Comparison of ENCODE assay signal across 23 cellular contexts in genomic region chr21:19541612-19542011, GRCh38.
DNase-seq lines count a peak whose midpoint lies in the region; ATAC-seq, FAIRE-seq and TF ChIP-seq lines count a peak whose summit lies in the region.
"Had no signal": no experiment of that assay in that cellular context is flagged by ENCODE, and none has a peak within 500 bp of the region (broad histone marks: within the 10 kb centered on the region; RNA-seq: fewer than 3 reads in every experiment).

No MANE protein-coding gene starts in this region.

- no peak for TF ChIP-seq POLR2A in HepG2 (IDR thresholded peaks at IDR 0.05; ENCODE audit: insufficient read depth in 1 of 2, low read depth in 2 of 2, low read length in 2 of 2)
- TF ChIP-seq POLR2A in right lobe of liver (IDR thresholded peaks at IDR 0.05), result no peak
- TF ChIP-seq POLR2A in transverse colon (IDR thresholded peaks at IDR 0.05), result no peak

- no peak for TF ChIP-seq EP300 in HepG2 (IDR thresholded peaks at IDR 0.05; ENCODE audit: low read depth in 2 of 2, low read length in 2 of 2)
- no peak for TF ChIP-seq EP300 in HepG2 (CRISPR knock-in tag; IDR thresholded peaks at IDR 0.05; ENCODE audit: borderline replicate concordance)
- TF ChIP-seq EP300 in transverse colon (IDR thresholded peaks at IDR 0.05; ENCODE audit: low read depth), result no peak

- H3K27ac ChIP-seq in HepG2 (ENCODE audit: extremely low read length, insufficient read depth, low read length) (no peak overlapping the region), right lobe of liver (no peak overlapping the region), hepatocyte (no peak overlapping the region), transverse colon (no peak overlapping the region), psoas muscle (no peak overlapping the region)
- H3K27ac ChIP-seq: A549, GM23248, HL-60, PC-9, RWPE1 had no signal

- no peaks in the 10 kb centered on the region for H3K36me3 ChIP-seq in HepG2 (replicated peaks in 1 of 2; ENCODE audit: control insufficient read depth in 1 of 2, insufficient read depth in 2 of 2, low read length in 2 of 2)
- no peaks in the 10 kb centered on the region for H3K36me3 ChIP-seq in right lobe of liver
- no peaks in the 10 kb centered on the region for H3K36me3 ChIP-seq in hepatocyte (replicated peaks; ENCODE audit: insufficient read depth, low read depth)
- H3K36me3 ChIP-seq in transverse colon, result no peaks in the 10 kb centered on the region
- no peaks in the 10 kb centered on the region for H3K36me3 ChIP-seq in psoas muscle (ENCODE audit: insufficient read depth in 1 of 2, low read depth in 1 of 2)

- H3K9me2 ChIP-seq in hepatocyte (replicated peaks; ENCODE audit: insufficient read depth), result no peaks in the 10 kb centered on the region

- intact Hi-C loops in HepG2 (cut with micrococcal nuclease; ENCODE audit: unreplicated experiment), result no loop called here
- intact Hi-C loops in right lobe of liver (cut with DNase I), result no loop called here
- intact Hi-C loops in transverse colon (cut with DNase I; ENCODE audit: low total_unique reads), result no loop called here
- intact Hi-C loops in psoas muscle (cut with DNase I), result no loop called here

- CTCF ChIA-PET in HepG2 (lab: Yijun Ruan, JAX; ENCODE audit: low intra/inter-chr PET ratio, low total read pairs), result no interaction called here

- in situ Hi-C loops in HepG2 (cut with HindIII; ENCODE audit: extremely low pct_ligation_motif_present, low pct_unique_long_range_greater_than_20kb) (no loop called here), SK-MEL-5 (cut with HindIII; ENCODE audit: low pct_unique_long_range_greater_than_20kb, low sequenced_read_pairs) (no loop called here), transverse colon (cut with MboI; ENCODE audit: low pct_ligation_motif_present in 1 of 4, low pct_unique_long_range_greater_than_20kb in 1 of 4, low sequenced_read_pairs in 3 of 4) (no loop called here)

- ATAC-seq in HepG2 (peak; percentile 49; the same call in 1 of the 3 replicates), right lobe of liver (no peak), left lobe of liver (no peak), psoas muscle (no peak)
- ATAC-seq: A549 had no signal

- H3K4me2 ChIP-seq in HepG2 (ENCODE audit: low read depth, low read length) (no peak overlapping the region), hepatocyte (no peak overlapping the region)
- H3K4me2 ChIP-seq: A549, PC-9 had no signal

- no peak overlapping the region for H2AFZ ChIP-seq in HepG2 (ENCODE audit: low read length)
- H2AFZ ChIP-seq in hepatocyte, result no peak overlapping the region
- H2AFZ ChIP-seq: GM23248, PC-9 had no signal

- TF ChIP-seq CTCF in HepG2 (CRISPR knock-in tag; IDR thresholded peaks at IDR 0.05) (no peak), right lobe of liver (IDR thresholded peaks at IDR 0.05) (no peak), hepatocyte (IDR thresholded peaks at IDR 0.05; ENCODE audit: poor library complexity) (no peak), transverse colon (IDR thresholded peaks at IDR 0.05) (no peak), psoas muscle (IDR thresholded peaks at IDR 0.05) (no peak)

- no peak for FAIRE-seq in HepG2 (lab: Jason Lieb, UNC)
- FAIRE-seq: A549, GM12891, GM18507 had no signal

- H3K27me3 ChIP-seq in HepG2 (ENCODE audit: control insufficient read depth in 1 of 2, insufficient read depth in 2 of 2, low read length in 2 of 2) (no peaks in the 10 kb centered on the region), right lobe of liver (no peaks in the 10 kb centered on the region), hepatocyte (no peaks in the 10 kb centered on the region), transverse colon (no peaks in the 10 kb centered on the region), psoas muscle (ENCODE audit: insufficient read depth in 3 of 3, low read length in 2 of 3) (no peaks in the 10 kb centered on the region)

- no peak overlapping the region for H3K9ac ChIP-seq in HepG2 (ENCODE audit: insufficient read depth, low read depth, low read length)
- H3K9ac ChIP-seq: GM23248 had no signal

- H3K4me1 ChIP-seq in HepG2 (ENCODE audit: insufficient read depth, low read length) (no peaks in the 10 kb centered on the region), right lobe of liver (no peaks in the 10 kb centered on the region), hepatocyte (ENCODE audit: insufficient read depth) (no peaks in the 10 kb centered on the region), transverse colon (no peaks in the 10 kb centered on the region), psoas muscle (no peaks in the 10 kb centered on the region)
- H3K4me1 ChIP-seq: A549 had no signal

- POLR2A ChIA-PET in HepG2 (lab: Yijun Ruan, JAX), result no interaction called here

- H3K9me3 ChIP-seq in HepG2 (ENCODE audit: low read length) (peaks cover 84% of the 10 kb centered on the region), right lobe of liver (no peaks in the 10 kb centered on the region), hepatocyte (ENCODE audit: low read depth) (no peaks in the 10 kb centered on the region), transverse colon (no peaks in the 10 kb centered on the region), psoas muscle (no peaks in the 10 kb centered on the region)
- H3K9me3 ChIP-seq: A549 had no signal

- TF ChIP-seq RAD21 in HepG2 (CRISPR knock-in tag; IDR thresholded peaks at IDR 0.05), result no peak

- 13% methylated on average over 2 of the region's 2 CpGs for WGBS in HepG2 (ENCODE audit: low lambda C conversion rate)
- 32% methylated on average over 2 of the region's 2 CpGs for WGBS in right lobe of liver (ENCODE audit: insufficient coverage, low coverage, low lambda C conversion rate, missing lambda C conversion rate)
- 49% methylated on average over 2 of the region's 2 CpGs for WGBS in hepatocyte (ENCODE audit: low lambda C conversion rate, missing lambda C conversion rate)
- 56 to 90% methylated on average over 1 to 2 of the region's 2 CpGs for WGBS in transverse colon (ENCODE audit: low coverage in 1 of 2), 2 donors
- WGBS in psoas muscle, 3 donors, result 61 to 73% (median 65%) methylated on average over 2 of the region's 2 CpGs

- DNase-seq in HepG2 (ENCODE audit: low spot score) (peak; percentile 3), right lobe of liver (no peak), SK-MEL-5 (ENCODE audit: low read depth, low spot score) (peak; percentile 1), hepatocyte (ENCODE audit: low spot score) (peak; percentile 12), transverse colon (no peak), NCI-H82 treated with DMSO at 0.1 percent for 48 hours (lab: John Stamatoyannopoulos, UW; ENCODE audit: unreplicated experiment) (no peak), left lobe of liver (ENCODE audit: low spot score) (no peak), psoas muscle (no peak)
- DNase-seq: CD4-positive, alpha-beta T cell; DMS153; GM23248; HCEC 1CT; KBM-7; NCI-H1105; NCI-H187 treated with DMSO at 0.1 percent for 48 hours; NCI-H510A; PC-9; SIG-M5 had no signal

- H3K4me3 ChIP-seq in HepG2 (replicated peaks in 1 of 3; ENCODE audit: insufficient read depth in 1 of 3, low read depth in 2 of 3, low read length in 3 of 3) (no peak overlapping the region), right lobe of liver (no peak overlapping the region), hepatocyte (no peak overlapping the region), transverse colon (no peak overlapping the region), psoas muscle (no peak overlapping the region)
- H3K4me3 ChIP-seq: A549, GM23248, PC-9 had no signal

- H4K20me1 ChIP-seq in HepG2 (ENCODE audit: insufficient read depth, low read length) (no peaks in the 10 kb centered on the region), hepatocyte (ENCODE audit: insufficient read depth, poor library complexity, severe bottlenecking) (no peaks in the 10 kb centered on the region)

- H3K79me2 ChIP-seq in HepG2 (ENCODE audit: insufficient read depth, low read length) (no peaks in the 10 kb centered on the region), hepatocyte (no peaks in the 10 kb centered on the region)

- no TSS peak for BruUV-seq in HepG2 (replicated peaks; lab: Mats Ljungman, UMichigan)

TF ChIP-seq in HepG2, 621 proteins besides CTCF, POLR2A, EP300 and RAD21 (continues in another document):
- TF ChIP-seq IKZF5 (CRISPR knock-in tag; IDR thresholded peaks at IDR 0.05), result no peak
- TF ChIP-seq SP140L (CRISPR knock-in tag; IDR thresholded peaks at IDR 0.05; ENCODE audit: borderline replicate concordance), result no peak
- no peak for TF ChIP-seq CBX2 (IDR thresholded peaks at IDR 0.05; ENCODE audit: low read depth, low read length)
- no peak for TF ChIP-seq CBX2 (CRISPR knock-in tag; IDR thresholded peaks at IDR 0.05; ENCODE audit: low read depth)
- TF ChIP-seq MTF1 (CRISPR knock-in tag; IDR thresholded peaks at IDR 0.05), result no peak
- no peak for TF ChIP-seq BRCA1 (CRISPR knock-in tag; IDR thresholded peaks at IDR 0.05)

Comparison
In these comparisons a context has a peak if more than half of its experiments do, and no peak if none do; other contexts are left out.
1. DNase-seq: peak in HepG2 (single experiment), SK-MEL-5 (single experiment) and hepatocyte (single experiment); none in right lobe of liver (0 of 3), transverse colon (single experiment), NCI-H82 treated with DMSO at 0.1 percent for 48 hours (single experiment), left lobe of liver (single experiment) and psoas muscle (0 of 2).